In the genomic region with DNA sequence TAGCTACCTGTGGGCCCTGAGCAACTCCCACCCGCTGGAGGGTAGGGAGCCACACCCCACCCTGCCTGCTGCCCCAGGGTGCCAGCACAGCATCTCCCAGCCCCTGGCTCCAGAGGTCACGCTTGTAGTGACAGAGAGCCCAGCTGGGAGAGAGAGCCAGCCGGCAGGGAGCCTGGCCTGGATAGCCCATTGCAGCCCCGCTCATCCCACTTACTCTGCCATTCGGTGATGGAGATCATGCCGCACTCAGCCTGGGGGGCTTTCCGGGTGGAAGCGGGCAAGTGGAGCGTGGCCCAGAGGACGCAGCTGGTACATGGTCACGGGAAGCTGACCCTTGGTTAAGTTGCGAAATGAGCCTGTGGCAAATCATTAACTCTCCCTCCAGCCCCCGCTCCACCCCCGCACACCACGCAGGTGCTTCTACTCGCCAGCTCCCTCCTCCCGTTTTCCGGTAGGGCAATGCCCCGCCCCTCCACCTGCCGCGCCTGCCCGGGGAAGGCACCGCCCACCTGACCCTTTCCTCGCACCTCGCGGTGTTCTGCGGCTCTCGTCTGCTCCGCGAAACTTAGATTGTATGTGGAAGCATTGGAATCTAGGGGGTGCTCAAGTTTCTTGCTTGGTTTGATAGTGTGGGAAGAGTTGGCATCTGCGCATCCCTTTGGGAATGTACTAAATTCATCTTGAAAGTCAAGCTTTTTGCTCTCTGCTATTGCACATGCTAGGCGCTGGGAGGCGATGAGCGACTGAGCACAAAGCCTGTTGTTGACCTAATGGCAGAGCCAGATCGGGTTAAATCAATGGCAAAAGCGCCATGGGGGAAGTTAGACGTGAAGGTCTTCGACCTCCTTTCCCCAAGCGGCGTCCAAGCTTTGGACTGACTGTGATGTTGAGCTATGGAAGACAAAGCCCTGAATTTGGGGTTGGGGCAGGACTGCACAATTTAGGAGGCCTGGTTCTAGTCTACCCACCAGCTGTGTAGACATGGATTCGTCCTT, we compare ENCODE assay signal across 8 cellular contexts. TPM values are rescaled to one million over a fixed set of nuclear protein-coding genes. Genes with fewer than 3 reads are reported as not detected.
A peak's percentile ranks its signal among the peaks of the same experiment; 100 is the strongest.
DNase-seq lines count a peak whose midpoint lies in the region; ATAC-seq and TF ChIP-seq lines count a peak whose summit lies in the region.

A gene with protein sequence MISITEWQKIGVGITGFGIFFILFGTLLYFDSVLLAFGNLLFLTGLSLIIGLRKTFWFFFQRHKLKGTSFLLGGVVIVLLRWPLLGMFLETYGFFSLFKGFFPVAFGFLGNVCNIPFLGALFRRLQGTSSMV (minus strand): TSS at position 321 of the 995 bp plus-strand sequence. CDS start 82 bp downstream, at position 239.

- H3K36me3 ChIP-seq in PC-3 (ENCODE audit: low read depth, low read length) (no peaks in the 10 kb centered on the region), uterus (no peaks in the 10 kb centered on the region)

- DNase-seq in PC-3 = peak; percentile 82
- peak in 1 of 2 donors; percentile 59 for DNase-seq in activated naive CD4-positive, alpha-beta T cell treated with anti-CD3 and anti-CD28 coated beads, Interleukin-2, amount 50 U/mL, for 72 hours (ENCODE audit: low spot score in 2 of 2)
- DNase-seq in glomerular endothelial cell (ENCODE audit: extremely low read depth, low read depth, low spot score) = peak; percentile 31
- DNase-seq in nucleus accumbens (lab: John Stamatoyannopoulos, UW) = peak in 51 of 56 donors; percentile 15 to 94 (median 76)
- peak; percentile 51 to 61 for DNase-seq in uterus
- no peak for DNase-seq in DMS 273 (lab: John Stamatoyannopoulos, UW; ENCODE audit: unreplicated experiment)

- TF ChIP-seq POLR2A in uterus (IDR thresholded peaks at IDR 0.05) = no peak

- no peaks in the 10 kb centered on the region for H3K79me2 ChIP-seq in PC-3 (ENCODE audit: low read length)

- H3K4me1 ChIP-seq in PC-3 (ENCODE audit: insufficient read depth, low read length) (peaks cover 3% of the 10 kb centered on the region; the same call in 1 of the 2 replicates), uterus (no peaks in the 10 kb centered on the region)

- H3K9me3 Mint-ChIP-seq in activated naive CD4-positive, alpha-beta T cell treated with anti-CD3 and anti-CD28 coated beads, Interleukin-2, amount 50 U/mL, for 72 hours = no peaks in the 10 kb centered on the region

- no peaks in the 10 kb centered on the region for H3F3A ChIP-seq in PC-3 (ENCODE audit: low read length, unreplicated experiment)

- CTCF ChIA-PET in PC-3 (lab: Charles Lee) = interaction anchor here (0.6 to 1.6 kb wide), 6 partner anchors 15 to 185 kb away, joined by 3 to 7 read pairs (median 4); no protein-coding TSS in a partner anchor

- H3K27me3 ChIP-seq in PC-3 (ENCODE audit: low read length) (no peaks in the 10 kb centered on the region), uterus (no peaks in the 10 kb centered on the region)

- intact Hi-C loops in PC-3 (cut with micrococcal nuclease) (no loop called here), uterus (cut with DNase I; ENCODE audit: low total_unique reads) (no loop called here)

- H3K4me3 ChIP-seq in PC-3 (ENCODE audit: low read length) = peak within 1 kb of the TSS; percentile 51
- no peak within 1 kb of the TSS for H3K4me3 ChIP-seq in uterus

- H4K20me1 ChIP-seq in PC-3 (ENCODE audit: low read length) = no peaks in the 10 kb centered on the region

- H3K4me2 ChIP-seq in PC-3 (ENCODE audit: low read length) = peak within 1 kb of the TSS; percentile 70

- H2AFZ ChIP-seq in PC-3 (ENCODE audit: low read length) = peak within 1 kb of the TSS; percentile 64

- no peaks in the 10 kb centered on the region for H3K36me3 Mint-ChIP-seq in activated naive CD4-positive, alpha-beta T cell treated with anti-CD3 and anti-CD28 coated beads, Interleukin-2, amount 50 U/mL, for 72 hours

- H3K27ac ChIP-seq in PC-3 (ENCODE audit: low read length) (0 out of 2 replicates have a peak within 1 kb of the TSS, but pooled peaks have one; percentile 6), uterus (no peak within 1 kb of the TSS)

- H3K9ac ChIP-seq in PC-3 (ENCODE audit: low read length) = no peak within 1 kb of the TSS

- BruUV-seq in PC-3 (replicated peaks; lab: Mats Ljungman, UMichigan) = no TSS peak

- ATAC-seq in HG03139 (IDR thresholded peaks at IDR 0.05; ENCODE audit: unreplicated experiment) (peak; percentile 71), PC-3 (peak; percentile 84)
- peak; percentile 55 to 87 for ATAC-seq in activated naive CD4-positive, alpha-beta T cell treated with anti-CD3 and anti-CD28 coated beads, Interleukin-2, amount 50 U/mL, for 72 hours

- peak within 1 kb of the TSS in 1 of 2 donors; percentile 40 for H3K27ac Mint-ChIP-seq in activated naive CD4-positive, alpha-beta T cell treated with anti-CD3 and anti-CD28 coated beads, Interleukin-2, amount 50 U/mL, for 72 hours

- peak; percentile 50 for TF ChIP-seq CTCF in GM12873 (IDR thresholded peaks at IDR 0.05; ENCODE audit: insufficient read depth, low read depth, low read length, missing control alignments)
- TF ChIP-seq CTCF in PC-3 (conservative IDR thresholded peaks at IDR 0.05; ENCODE audit: low read depth, low read length) = peak; percentile 73
- peak; percentile 50 to 73 (median 60) for TF ChIP-seq CTCF in uterus (IDR thresholded peaks at IDR 0.05)

- no peaks in the 10 kb centered on the region for H3K9me2 ChIP-seq in PC-3 (replicated peaks; ENCODE audit: low read length)

- POLR2A ChIA-PET in PC-3 (lab: Charles Lee; ENCODE audit: unreplicated experiment) = no interaction called here

- H3K9me3 ChIP-seq in PC-3 (ENCODE audit: low read length) (no peaks in the 10 kb centered on the region), uterus (no peaks in the 10 kb centered on the region)

RNA-seq across cellular contexts. Expression of the gene that starts here (rescaled TPM):
- total RNA-seq in PC-3 (2014; rRNA removed) (4.9 and 13.3 TPM in 2 replicates), glomerular endothelial cell (not detected in 2 replicates), uterus (under 1 TPM in 1 of 4 donors, not detected in 3; 0.52 TPM)
- total RNA-seq in activated naive CD4-positive, alpha-beta T cell treated with anti-CD3 and anti-CD28 coated beads, Interleukin-2, amount 50 U/mL, for 72 hours = 1 to 10 TPM in 1 of 2 donors, not detected in 1; 1.1 TPM

Comparison
In these comparisons a context has a peak if more than half of its experiments do, and no peak if none do; other contexts are left out.
1. Peak in DNase-seq in glomerular endothelial cell; RNA of the gene not detected or under 1 TPM.
2. Peak in DNase-seq in uterus; RNA of the gene not detected or under 1 TPM.